21 cellular contexts compared by ENCODE assay signal in genomic region chr5:39826051-39826450, GRCh38.
"Had no signal": no experiment of that assay in that cellular context is flagged by ENCODE, and none has a peak within 500 bp of the region (broad histone marks: within the 10 kb centered on the region; RNA-seq: fewer than 3 reads in every experiment).

No MANE protein-coding gene starts in this region.

- DNase-seq: activated CD4-positive, alpha-beta T cell treated with anti-CD3 and anti-CD28 coated beads for 36 hours; activated CD8-positive, alpha-beta memory T cell treated with anti-CD3 and anti-CD28 coated beads, Interleukin-2, amount 50 U/mL, for 48 hours; activated CD8-positive, alpha-beta T cell treated with anti-CD3 and anti-CD28 coated beads, Interleukin-2, amount 10 ng/mL, durations not matched to agents 7 days and 5 days; activated T-cell treated with anti-CD3 and anti-CD28 coated beads, Interleukin-2, amount 50 U/mL, for 1 hour; body of pancreas; central memory CD4-positive, alpha-beta T cell; MM.1S; NCI-H1105; NCI-H1436; NCI-H1694 treated with DMSO at 0.1 percent for 48 hours; NCI-H2029 treated with DMSO at 0.1 percent for 48 hours; NCI-H524; PC-3; SHP77 treated with DMSO at 0.1 percent for 48 hours; T-cell; T-helper 2 cell; T1000 had no signal

- H3K27me3 ChIP-seq: ascending aorta, body of pancreas had no signal

- H3K9me3 ChIP-seq: ascending aorta, body of pancreas had no signal

- H3K4me3 ChIP-seq: ascending aorta, body of pancreas had no signal

- H3K4me3 Mint-ChIP-seq: activated CD4-positive, alpha-beta T cell treated with anti-CD3 and anti-CD28 coated beads for 36 hours; activated CD8-positive, alpha-beta T cell treated with anti-CD3 and anti-CD28 coated beads, Interleukin-2, amount 10 ng/mL, durations not matched to agents 7 days and 5 days; activated naive CD4-positive, alpha-beta T cell treated with anti-CD3 and anti-CD28 coated beads, Interleukin-2, amount 50 U/mL, for 24 hours; T-cell had no signal

- H3K9ac ChIP-seq: KMS-11 had no signal

- H3K27me3 Mint-ChIP-seq: activated CD4-positive, alpha-beta T cell treated with anti-CD3 and anti-CD28 coated beads for 36 hours; activated naive CD4-positive, alpha-beta T cell treated with anti-CD3 and anti-CD28 coated beads, Interleukin-2, amount 50 U/mL, for 24 hours had no signal

- H3K9me3 Mint-ChIP-seq: activated naive CD4-positive, alpha-beta T cell treated with anti-CD3 and anti-CD28 coated beads, Interleukin-2, amount 50 U/mL, for 24 hours; T-cell had no signal

- H3K36me3 Mint-ChIP-seq: activated naive CD4-positive, alpha-beta T cell treated with anti-CD3 and anti-CD28 coated beads, Interleukin-2, amount 50 U/mL, for 24 hours; T-cell had no signal

- H3K4me1 ChIP-seq: ascending aorta had no signal

- ATAC-seq: activated CD4-positive, alpha-beta T cell treated with anti-CD3 and anti-CD28 coated beads for 36 hours; activated CD8-positive, alpha-beta T cell treated with anti-CD3 and anti-CD28 coated beads, Interleukin-2, amount 10 ng/mL, durations not matched to agents 7 days and 5 days; body of pancreas; PC-3; T-cell had no signal

- H3K27ac Mint-ChIP-seq: activated CD4-positive, alpha-beta T cell treated with anti-CD3 and anti-CD28 coated beads for 36 hours; activated CD8-positive, alpha-beta T cell treated with anti-CD3 and anti-CD28 coated beads, Interleukin-2, amount 10 ng/mL, durations not matched to agents 7 days and 5 days; activated naive CD4-positive, alpha-beta T cell treated with anti-CD3 and anti-CD28 coated beads, Interleukin-2, amount 50 U/mL, for 24 hours; T-cell had no signal

- H3K27ac ChIP-seq: ascending aorta, KMS-11, VCaP had no signal

- H3K36me3 ChIP-seq: ascending aorta had no signal

- H3K4me1 Mint-ChIP-seq: activated CD4-positive, alpha-beta T cell treated with anti-CD3 and anti-CD28 coated beads for 36 hours; activated naive CD4-positive, alpha-beta T cell treated with anti-CD3 and anti-CD28 coated beads, Interleukin-2, amount 50 U/mL, for 24 hours; T-cell had no signal
